Comparison of ENCODE assay signal across 7 cellular contexts in genomic region chr6:107520706-107521105, GRCh38. TPM values are rescaled to one million over a fixed set of nuclear protein-coding genes. Genes with fewer than 3 reads are reported as not detected.
A peak's percentile ranks its signal among the peaks of the same experiment; 100 is the strongest.
DNase-seq lines count a peak whose midpoint lies in the region; ATAC-seq, FAIRE-seq and TF ChIP-seq lines count a peak whose summit lies in the region.
"Not testable (repeated sequence)": the region's sequence is repeated elsewhere in the genome, so short reads cannot be mapped to it uniquely, and the experiment has no call there.
"Had no signal": no experiment of that assay in that cellular context is flagged by ENCODE, and none has a peak within 500 bp of the region (broad histone marks: within the 10 kb centered on the region; RNA-seq: fewer than 3 reads in every experiment).

No MANE protein-coding gene starts in this region.

- WGBS in H1 (ENCODE audit: extremely low coverage in 1 of 2, insufficient coverage in 1 of 2, insufficient read length in 1 of 2, insufficient replicate concordance in 2 of 2, low coverage in 1 of 2, low lambda C conversion rate in 2 of 2, missing lambda C conversion rate in 1 of 2), 2 experiments = 0% methylated on average over 1 of the region's 2 CpGs; no CpG with 5 or more reads in 1 of the 2 experiments
- no CpG with 5 or more reads among the region's 2 CpGs for WGBS in HepG2 (ENCODE audit: low lambda C conversion rate)

- TF ChIP-seq CTCF in H1 (IDR thresholded peaks at IDR 0.05; ENCODE audit: control extremely low read depth in 1 of 3, insufficient read depth in 1 of 3, low read depth in 1 of 3, low read length in 3 of 3); HepG2 (CRISPR knock-in tag; IDR thresholded peaks at IDR 0.05): not testable (repeated sequence)

- CTCF ChIA-PET in H1 (lab: Charles Lee; ENCODE audit: partially characterized antibody) = interaction anchor here (1.1 kb wide), 1 partner anchor 115 kb away, joined by 3 read pairs; no protein-coding TSS in a partner anchor
- CTCF ChIA-PET in HepG2 (lab: Yijun Ruan, JAX; ENCODE audit: low intra/inter-chr PET ratio, low total read pairs) = not testable (repeated sequence)

- H4K5ac ChIP-seq in H1 (ENCODE audit: insufficient read length, low read depth, low read length) = not testable (repeated sequence)

- not testable (repeated sequence) for H3K56ac ChIP-seq in H1 (replicated peaks; ENCODE audit: insufficient read length, low read depth, low read length)

- not testable (repeated sequence) for H2BK15ac ChIP-seq in H1 (ENCODE audit: low read length)

- FAIRE-seq in GM19239 (lab: Jason Lieb, UNC) (peak; percentile 49), H1 (lab: Jason Lieb, UNC) (peak; percentile 87), HepG2 (lab: Jason Lieb, UNC) (peak; percentile 8)

- not testable (repeated sequence) for H4K91ac ChIP-seq in H1 (replicated peaks; ENCODE audit: insufficient read length, low read length)

- TF ChIP-seq RAD21 in H1 (IDR thresholded peaks at IDR 0.05 in 1 of 2, conservative IDR thresholded peaks at IDR 0.05 in 1 of 2; ENCODE audit: low read depth in 2 of 2, low read length in 2 of 2); HepG2 (CRISPR knock-in tag; IDR thresholded peaks at IDR 0.05): not testable (repeated sequence)

- not testable (repeated sequence) for H3K4me1 ChIP-seq in H1 (replicated peaks in 1 of 4; ENCODE audit: control insufficient read depth in 3 of 4, insufficient read depth in 4 of 4, low read length in 3 of 4); HepG2 (ENCODE audit: insufficient read depth, low read length)

- H3K4ac ChIP-seq in H1 (replicated peaks; ENCODE audit: insufficient read length, low read depth, low read length) = not testable (repeated sequence)

- POLR2A ChIA-PET in H1 (lab: Charles Lee; ENCODE audit: partially characterized antibody); HepG2 (lab: Yijun Ruan, JAX): not testable (repeated sequence)

- not testable (repeated sequence) for H3K79me1 ChIP-seq in H1 (ENCODE audit: low read depth, low read length)

- BruUV-seq in HepG2 (replicated peaks; lab: Mats Ljungman, UMichigan) = not testable (repeated sequence)

- not testable (repeated sequence) for H3K23me2 ChIP-seq in H1 (ENCODE audit: low read depth, low read length)

- DNase-seq in GM19239 (ENCODE audit: insufficient read length, low spot score); H1 (ENCODE audit: low read depth in 1 of 2, low spot score in 2 of 2); left cardiac atrium; HepG2 (ENCODE audit: low spot score): not testable (repeated sequence)

- H2BK12ac ChIP-seq in H1 (ENCODE audit: low read depth, low read length) = not testable (repeated sequence)

- ATAC-seq in left cardiac atrium = peak; percentile 48 to 64
- not testable (repeated sequence) for ATAC-seq in HepG2

- H2AFZ ChIP-seq in H1 (ENCODE audit: low read length); HepG2 (ENCODE audit: low read length): not testable (repeated sequence)

- not testable (repeated sequence) for TF ChIP-seq EP300 in H1 (IDR thresholded peaks at IDR 0.05; ENCODE audit: borderline replicate concordance in 1 of 2, low read depth in 2 of 2, low read length in 2 of 2); HepG2 (IDR thresholded peaks at IDR 0.05; ENCODE audit: low read depth in 2 of 2, low read length in 2 of 2); HepG2 (CRISPR knock-in tag; IDR thresholded peaks at IDR 0.05; ENCODE audit: borderline replicate concordance)

- not testable (repeated sequence) for H3K4me2 ChIP-seq in H1 (ENCODE audit: insufficient read depth in 1 of 2, low read depth in 2 of 2, low read length in 2 of 2); HepG2 (ENCODE audit: low read depth, low read length)

- in situ Hi-C loops in HepG2 (cut with HindIII; ENCODE audit: extremely low pct_ligation_motif_present, low pct_unique_long_range_greater_than_20kb) = not testable (repeated sequence)

- H3K79me2 ChIP-seq in H1 (ENCODE audit: control insufficient read depth in 1 of 2, insufficient read depth in 2 of 2, low read length in 2 of 2); HepG2 (ENCODE audit: insufficient read depth, low read length): not testable (repeated sequence)

- not testable (repeated sequence) for H2BK120ac ChIP-seq in H1 (replicated peaks; ENCODE audit: low read depth, low read length)

- H4K8ac ChIP-seq in H1 (ENCODE audit: extremely low read depth, insufficient read depth, low read length) = not testable (repeated sequence)

- not testable (repeated sequence) for H3K18ac ChIP-seq in H1 (ENCODE audit: extremely low read depth, low read length)

- not testable (repeated sequence) for H3K27me3 ChIP-seq in H1 (replicated peaks in 1 of 4; ENCODE audit: control insufficient read depth in 3 of 4, extremely low read depth in 1 of 4, insufficient read depth in 3 of 4, low read length in 3 of 4); HepG2 (ENCODE audit: control insufficient read depth in 1 of 2, insufficient read depth in 2 of 2, low read length in 2 of 2)

- H2BK5ac ChIP-seq in H1 (ENCODE audit: low read depth, low read length) = not testable (repeated sequence)

- intact Hi-C loops in left cardiac atrium (cut with DNase I); HepG2 (cut with micrococcal nuclease; ENCODE audit: unreplicated experiment): not testable (repeated sequence)

- H3K9ac ChIP-seq in H1 (replicated peaks in 1 of 4; ENCODE audit: extremely low read depth in 1 of 4, low read depth in 3 of 4, low read length in 3 of 4); HepG2 (ENCODE audit: insufficient read depth, low read depth, low read length): not testable (repeated sequence)

- not testable (repeated sequence) for H3K23ac ChIP-seq in H1 (ENCODE audit: insufficient read length)

- H3K9me3 ChIP-seq in H1 (ENCODE audit: insufficient read depth in 2 of 2, low read depth in 1 of 2, low read length in 1 of 2); HepG2 (ENCODE audit: low read length): not testable (repeated sequence)

- not testable (repeated sequence) for H3K14ac ChIP-seq in H1 (ENCODE audit: insufficient read length)

- H4K20me1 ChIP-seq in H1 (replicated peaks in 1 of 2; ENCODE audit: control insufficient read depth in 1 of 2, insufficient read depth in 2 of 2, low read length in 2 of 2); HepG2 (ENCODE audit: insufficient read depth, low read length): not testable (repeated sequence)

- not testable (repeated sequence) for H3K4me3 ChIP-seq in H1 (ENCODE audit: extremely low read depth in 1 of 4, insufficient read depth in 2 of 4, low read depth in 3 of 4, low read length in 4 of 4); HepG2 (replicated peaks in 1 of 3; ENCODE audit: insufficient read depth in 1 of 3, low read depth in 2 of 3, low read length in 3 of 3)

- not testable (repeated sequence) for H3K36me3 ChIP-seq in H1 (ENCODE audit: control insufficient read depth in 2 of 4, insufficient read depth in 4 of 4, low read length in 3 of 4)
- H3K36me3 ChIP-seq in HepG2 (replicated peaks in 1 of 2; ENCODE audit: control insufficient read depth in 1 of 2, insufficient read depth in 2 of 2, low read length in 2 of 2) = peaks cover 3 to 18% of the 10 kb centered on the region in 2 experiments; a peak in 3 of 5 replicates

- not testable (repeated sequence) for H2BK20ac ChIP-seq in H1 (ENCODE audit: low read length)

- not testable (repeated sequence) for TF ChIP-seq POLR2A in H1 (IDR thresholded peaks at IDR 0.05; ENCODE audit: control extremely low read depth in 1 of 2, low read depth in 2 of 2, low read length in 2 of 2); HepG2 (IDR thresholded peaks at IDR 0.05; ENCODE audit: insufficient read depth in 1 of 2, low read depth in 2 of 2, low read length in 2 of 2)

- not testable (repeated sequence) for H3K27ac ChIP-seq in H1 (ENCODE audit: low read depth, low read length); HepG2 (ENCODE audit: extremely low read length, insufficient read depth, low read length)

- H2AK5ac ChIP-seq in H1 (ENCODE audit: low read depth, low read length) = not testable (repeated sequence)

RNA-seq across cellular contexts. Expression of gene SOBP, which starts 30.8 kb away (rescaled TPM):
- 6.2 and 7.4 TPM in 2 replicates for total RNA-seq in H1 (2021; fragmentation: NEBNext Ultra II Directional; extraction: Animal tissue kit (Norgen Biotek cat#: 25700))
- polyA plus RNA-seq in H1 (2011; rRNA removed) (0.45 and 0.55 TPM in 2 replicates), HepG2 (2011; rRNA removed) (1.2 and 1.5 TPM in 2 replicates)
- 0.56 TPM for polyA plus RNA-seq in H1 (2011; cell fraction: cytosol; rRNA removed)
- 1.4 TPM for polyA plus RNA-seq in H1 (2011; cell fraction: nucleus; rRNA removed)
- polyA plus RNA-seq in H1 (2012, experiment 1 of 2) = 2.3 to 2.9 TPM (median 2.7 TPM) in 4 replicates
- polyA plus RNA-seq in H1 (2012, experiment 2 of 2) = 2.0 TPM
- 2.7 TPM for polyA plus RNA-seq in H1 (2013, experiment 1 of 2)
- polyA plus RNA-seq in H1 (2013, experiment 2 of 2) = 2.5 TPM
- polyA minus RNA-seq in H1 (2011; rRNA and poly(A)+ RNA removed) = 1.2 and 2.4 TPM in 2 replicates
- polyA minus RNA-seq in H1 (2011; cell fraction: cytosol; rRNA and poly(A)+ RNA removed) = 4.0 TPM
- polyA minus RNA-seq in H1 (2011; cell fraction: nucleus; rRNA and poly(A)+ RNA removed) = 7.0 TPM
- total RNA-seq in left cardiac atrium (10 to 100 TPM; 13.6 to 14.4 TPM), HepG2 (2016; rRNA removed; fragmentation: Illumina TruSeq; extraction: Trizol) (5.0 and 6.9 TPM in 2 replicates)
- 16.8 and 17.1 TPM in 2 replicates for total RNA-seq in HepG2 (2016; cell fraction: cytosol; rRNA removed; fragmentation: Illumina TruSeq; extraction: Trizol; ENCODE audit: low read depth)
- total RNA-seq in HepG2 (2016; cell fraction: insoluble cytoplasmic fraction; rRNA removed; fragmentation: Illumina TruSeq; extraction: Trizol) = 4.6 and 7.3 TPM in 2 replicates
- 9.6 and 9.9 TPM in 2 replicates for total RNA-seq in HepG2 (2016; cell fraction: membrane; rRNA removed; fragmentation: Illumina TruSeq; extraction: Trizol)
- 20.2 and 20.8 TPM in 2 replicates for total RNA-seq in HepG2 (2016; cell fraction: nucleus; rRNA removed; fragmentation: Illumina TruSeq; extraction: Trizol)
- 0.68 and 0.69 TPM in 2 replicates for polyA plus RNA-seq in HepG2 (2011; cell fraction: cytosol; rRNA removed)
- 2.6 and 4.7 TPM in 2 replicates for polyA plus RNA-seq in HepG2 (2011; cell fraction: nucleus; rRNA removed)
- polyA plus RNA-seq in HepG2 (2012) = 7.5 and 8.9 TPM in 2 replicates
- 3.7 and 4.0 TPM in 2 replicates for polyA plus RNA-seq in HepG2 (2016; cell fraction: cytosol; fragmentation: Illumina TruSeq; extraction: Trizol; ENCODE audit: low read depth)
- 7.3 and 10.4 TPM in 2 replicates for polyA plus RNA-seq in HepG2 (2016; cell fraction: insoluble cytoplasmic fraction; fragmentation: Illumina TruSeq; extraction: Trizol; ENCODE audit: low read depth)
- polyA plus RNA-seq in HepG2 (2016; cell fraction: membrane; fragmentation: Illumina TruSeq; extraction: Trizol; ENCODE audit: low read depth) = 7.3 and 8.1 TPM in 2 replicates
- polyA plus RNA-seq in HepG2 (2016; cell fraction: nucleus; fragmentation: Illumina TruSeq; extraction: Trizol; ENCODE audit: insufficient read depth, low read depth) = 11.6 and 12.0 TPM in 2 replicates
- 0.12 and 2.0 TPM in 2 replicates for polyA minus RNA-seq in HepG2 (2011; rRNA and poly(A)+ RNA removed; ENCODE audit: low replicate concordance)
- polyA minus RNA-seq in HepG2 (2011; cell fraction: cytosol; rRNA and poly(A)+ RNA removed) = 2.5 and 3.5 TPM in 2 replicates
- polyA minus RNA-seq in HepG2 (2011; cell fraction: nucleus; rRNA and poly(A)+ RNA removed) = 17.2 and 22.7 TPM in 2 replicates
- total RNA-seq: CD4-positive, alpha-beta memory T cell; CD4-positive, CD25-positive, alpha-beta regulatory T cell had no signal
- polyA plus RNA-seq: CD14-positive monocyte had no signal
